Comparison of ENCODE assay signal across 27 cellular contexts in genomic region chr14:66426451-66426850, GRCh38. TPM values are rescaled to one million over a fixed set of nuclear protein-coding genes. Genes with fewer than 3 reads are reported as not detected.
"Had no signal": no experiment of that assay in that cellular context is flagged by ENCODE, and none has a peak within 500 bp of the region (broad histone marks: within the 10 kb centered on the region; RNA-seq: fewer than 3 reads in every experiment).

No MANE protein-coding gene starts in this region.

- H3K4me1 ChIP-seq: uterus had no signal

- H3K27me3 ChIP-seq: dorsolateral prefrontal cortex, heart right ventricle, right lobe of liver, uterus had no signal

- FAIRE-seq: endometrium, frontal cortex, islet of Langerhans had no signal

- H3K4me3 ChIP-seq: dorsolateral prefrontal cortex, heart right ventricle, mucosa of descending colon, right lobe of liver, uterus had no signal

- H3K27ac ChIP-seq: dorsolateral prefrontal cortex, right lobe of liver, uterus had no signal

- H3K36me3 ChIP-seq: heart right ventricle, right lobe of liver, uterus had no signal

- ATAC-seq: esophagus mucosa; mucosa of descending colon; naive thymus-derived CD8-positive, alpha-beta T cell; stimulated activated memory B cell treated with anti-CD40 and anti-IgM and Interleukin-4, amounts not matched to agents 10 μg/mL and 1 μg/mL and 100 μg/mL, for 72 hours had no signal

- DNase-seq: central memory CD4-positive, alpha-beta T cell; cortex of kidney; dorsolateral prefrontal cortex; effector CD8-positive, alpha-beta T cell; heart right ventricle; hypothalamus; mucosa of descending colon; naive thymus-derived CD8-positive, alpha-beta T cell; posterior cingulate gyrus; right lobe of liver; stimulated activated CD4-positive, alpha-beta T cell treated with anti-CD3 and anti-CD28 coated beads, Interleukin-4, amount 100 ng/mL, for 24 hours; trophoblast cell; uterus had no signal

- H3K9me3 ChIP-seq: heart right ventricle, mucosa of descending colon, right lobe of liver, uterus had no signal

RNA-seq across cellular contexts. Expression of gene CCDC196, which starts 59.7 kb away (rescaled TPM):
- total RNA-seq: chondrocyte; esophagus mucosa; fibroblast of lung; frontal cortex; glomerular endothelial cell; heart right ventricle; lung microvascular endothelial cell; mesenteric fat pad; naive thymus-derived CD8-positive, alpha-beta T cell; neural crest cell; osteocyte; pulmonary artery endothelial cell; temporal lobe; uterus had no signal
- polyA plus RNA-seq: fibroblast of lung; heart right ventricle; naive thymus-derived CD8-positive, alpha-beta T cell had no signal
